In the genomic region with DNA sequence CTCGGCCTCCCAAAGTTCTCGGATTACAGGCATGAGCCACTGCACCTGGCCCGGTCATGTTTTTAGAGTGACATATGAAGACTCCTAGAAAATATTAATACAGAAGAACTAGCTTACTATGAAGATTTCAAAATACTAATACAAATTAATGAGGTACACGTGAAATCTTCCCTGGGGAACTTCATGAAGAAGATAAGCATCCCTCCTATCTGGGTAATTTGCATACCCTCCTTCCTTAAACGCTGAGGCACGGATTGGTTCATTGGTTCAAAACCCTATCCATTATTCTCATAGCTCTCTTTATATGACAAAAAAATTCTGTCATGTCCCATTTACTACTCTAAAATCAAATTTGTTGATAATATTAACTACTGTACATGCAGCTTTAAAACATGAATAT, we compare ENCODE assay signal across 12 cellular contexts.
DNase-seq lines count a peak whose midpoint lies in the region; ATAC-seq, FAIRE-seq and TF ChIP-seq lines count a peak whose summit lies in the region.
"Had no signal": no experiment of that assay in that cellular context is flagged by ENCODE, and none has a peak within 500 bp of the region (broad histone marks: within the 10 kb centered on the region; RNA-seq: fewer than 3 reads in every experiment).

No MANE protein-coding gene starts in this region.

- peaks cover 59% of the 10 kb centered on the region for H3K4me1 Mint-ChIP-seq in activated CD4-positive, alpha-beta T cell treated with anti-CD3 and anti-CD28 coated beads, Interleukin-2, amount 10 ng/mL, durations not matched to agents 24 days and 14 days
- H3K4me1 Mint-ChIP-seq in naive B cell, result peaks cover 72 to 91% (median 89%) of the 10 kb centered on the region in 3 donors
- H3K4me1 Mint-ChIP-seq: endodermal cell had no signal

- peak overlapping the region; percentile 62 for H3K4me3 ChIP-seq in WI38 (ENCODE audit: low read depth, low read length)
- H3K4me3 ChIP-seq: vagina had no signal

- H3K27ac Mint-ChIP-seq in activated CD4-positive, alpha-beta T cell treated with anti-CD3 and anti-CD28 coated beads, Interleukin-2, amount 10 ng/mL, durations not matched to agents 24 days and 14 days, result peak overlapping the region; percentile 90
- peak overlapping the region in 5 of 6 donors; percentile 76 to 94 (median 82) for H3K27ac Mint-ChIP-seq in naive B cell
- H3K27ac Mint-ChIP-seq: brain, endodermal cell had no signal

- peaks cover 68% of the 10 kb centered on the region for H3K36me3 Mint-ChIP-seq in activated CD4-positive, alpha-beta T cell treated with anti-CD3 and anti-CD28 coated beads, Interleukin-2, amount 10 ng/mL, durations not matched to agents 24 days and 14 days (ENCODE audit: low read depth)
- H3K36me3 Mint-ChIP-seq in naive B cell, result peaks cover 22 to 28% of the 10 kb centered on the region in 2 donors

- intact Hi-C loops in activated CD4-positive, alpha-beta T cell treated with anti-CD3 and anti-CD28 coated beads, Interleukin-2, amount 10 ng/mL, durations not matched to agents 24 days and 14 days (cut with micrococcal nuclease), result no loop called here

- H3K27me3 Mint-ChIP-seq in activated CD4-positive, alpha-beta T cell treated with anti-CD3 and anti-CD28 coated beads, Interleukin-2, amount 10 ng/mL, durations not matched to agents 24 days and 14 days, result no peaks in the 10 kb centered on the region
- H3K27me3 Mint-ChIP-seq in naive B cell, result no peaks in the 10 kb centered on the region

- no peak for TF ChIP-seq CTCF in WI38 (IDR thresholded peaks at IDR 0.05; ENCODE audit: low read depth, low read length)

- FAIRE-seq in GM18507 (lab: Jason Lieb, UNC), result peak; percentile 49
- no peak for FAIRE-seq in RCC 7860 (lab: Jason Lieb, UNC)

- no peak for DNase-seq in activated CD4-positive, alpha-beta T cell treated with anti-CD3 and anti-CD28 coated beads, Interleukin-2, amount 10 ng/mL, durations not matched to agents 24 days and 14 days
- no peak for DNase-seq in activated CD4-positive, alpha-beta T cell treated with anti-CD3 and anti-CD28 coated beads, Interleukin-2, amount 50 U/mL, for 1 hour
- DNase-seq in GM18507 (ENCODE audit: extremely low spot score, insufficient read length, low read depth) (no peak), naive B cell (no peak), RCC 7860 (ENCODE audit: low spot score) (no peak), A172 (ENCODE audit: low spot score) (no peak), AG08395 (ENCODE audit: low spot score) (no peak)
- DNase-seq: endodermal cell, heart right ventricle had no signal

- H3K9me3 Mint-ChIP-seq in activated CD4-positive, alpha-beta T cell treated with anti-CD3 and anti-CD28 coated beads, Interleukin-2, amount 10 ng/mL, durations not matched to agents 24 days and 14 days, result no peaks in the 10 kb centered on the region
- H3K9me3 Mint-ChIP-seq in naive B cell, result peaks cover 0 to 13% (median 2%) of the 10 kb centered on the region in 7 donors
- H3K9me3 Mint-ChIP-seq: brain, endodermal cell had no signal

- H3K4me3 Mint-ChIP-seq in activated CD4-positive, alpha-beta T cell treated with anti-CD3 and anti-CD28 coated beads, Interleukin-2, amount 10 ng/mL, durations not matched to agents 24 days and 14 days, result peak overlapping the region; percentile 88
- peak overlapping the region in 6 of 8 donors; percentile 2 to 86 (median 40) for H3K4me3 Mint-ChIP-seq in naive B cell
- H3K4me3 Mint-ChIP-seq: brain, endodermal cell had no signal

- no peak for ATAC-seq in naive B cell (ENCODE audit: low read depth in 2 of 2)
